Comparison of ENCODE assay signal across 1 cellular context in genomic region chrX:15834051-15834450, GRCh38.
TF ChIP-seq lines count a peak whose summit lies in the region.

No MANE protein-coding gene starts in this region.

TF ChIP-seq in HEK293, 187 proteins besides CTCF, POLR2A, EP300 and RAD21:
- TF ChIP-seq ATF2 (tag by site-specific recombination; IDR thresholded peaks at IDR 0.05; ENCODE audit: low read depth) (peak; percentile 87), ZNF768 (tag by site-specific recombination; IDR thresholded peaks at IDR 0.05) (no peak), ZBTB26 (tag by site-specific recombination; optimal IDR thresholded peaks at IDR 0.05) (no peak), ZXDB (tag by site-specific recombination; IDR thresholded peaks at IDR 0.05) (no peak), ZNF2 (tag by site-specific recombination; IDR thresholded peaks at IDR 0.05) (no peak)
TF ChIP-seq in HEK293: peak in this region for 1.
